Comparison of ENCODE assay signal across 21 cellular contexts in genomic region chr11:109818303-109818702, GRCh38.
A peak's percentile ranks its signal among the peaks of the same experiment; 100 is the strongest.
DNase-seq lines count a peak whose midpoint lies in the region; ATAC-seq, FAIRE-seq and TF ChIP-seq lines count a peak whose summit lies in the region.
"Had no signal": no experiment of that assay in that cellular context is flagged by ENCODE, and none has a peak within 500 bp of the region (broad histone marks: within the 10 kb centered on the region; RNA-seq: fewer than 3 reads in every experiment).

No MANE protein-coding gene starts in this region.

- H3K36me3 ChIP-seq in DND-41 (ENCODE audit: insufficient read depth, low read length) (no peaks in the 10 kb centered on the region), endothelial cell of umbilical vein (ENCODE audit: control insufficient read depth in 2 of 2, extremely low read depth in 1 of 2, insufficient read depth in 2 of 2, low read length in 2 of 2) (no peaks in the 10 kb centered on the region), upper lobe of right lung (no peaks in the 10 kb centered on the region)
- H3K36me3 ChIP-seq: esophagus squamous epithelium, SJCRH30 had no signal

- no peaks in the 10 kb centered on the region for H3K4me1 Mint-ChIP-seq in T-helper 1 cell treated with Interleukin-12 subunit alpha and Interleukin-12 subunit beta and Interleukin-4 antibody, amounts not matched to agents 30 μg/mL and 1 μg/mL, for 36 hours (ENCODE audit: low read depth)

- no peaks in the 10 kb centered on the region for H3K4me1 ChIP-seq in DND-41 (ENCODE audit: insufficient read depth, low read length)
- H3K4me1 ChIP-seq in endothelial cell of umbilical vein (ENCODE audit: control insufficient read depth, extremely low read depth, insufficient read depth, low read length), result no peaks in the 10 kb centered on the region
- no peaks in the 10 kb centered on the region for H3K4me1 ChIP-seq in upper lobe of right lung
- H3K4me1 ChIP-seq: esophagus squamous epithelium, psoas muscle, SJCRH30 had no signal

- dilution Hi-C loops in endothelial cell of umbilical vein (cut with MboI; ENCODE audit: extremely low pct_ligation_motif_present, low sequenced_read_pairs), result no loop called here

- H3K79me2 ChIP-seq in DND-41 (ENCODE audit: insufficient read depth, low read length) (no peaks in the 10 kb centered on the region), endothelial cell of umbilical vein (ENCODE audit: control insufficient read depth, insufficient read depth, low read length) (no peaks in the 10 kb centered on the region)

- intact Hi-C loops in endothelial cell of umbilical vein (cut with micrococcal nuclease) (no loop called here), upper lobe of right lung (cut with DNase I) (no loop called here)

- H3K27ac Mint-ChIP-seq in T-helper 1 cell treated with Interleukin-12 subunit alpha and Interleukin-12 subunit beta and Interleukin-4 antibody, amounts not matched to agents 30 μg/mL and 1 μg/mL, for 36 hours, result no peak overlapping the region
- H3K27ac Mint-ChIP-seq: nephron progenitor cell had no signal

- ATAC-seq in DND-41 (ENCODE audit: insufficient read depth, low read depth), result 0 out of 3 replicates have a peak, but pooled peaks have one; percentile 47
- ATAC-seq in HG03432 (IDR thresholded peaks at IDR 0.05; ENCODE audit: unreplicated experiment), result peak; percentile 62
- ATAC-seq in GM18907 (IDR thresholded peaks at IDR 0.05; ENCODE audit: unreplicated experiment), result no peak
- ATAC-seq in upper lobe of right lung, result no peak
- ATAC-seq: psoas muscle had no signal

- H3K4me3 Mint-ChIP-seq in T-helper 1 cell treated with Interleukin-12 subunit alpha and Interleukin-12 subunit beta and Interleukin-4 antibody, amounts not matched to agents 30 μg/mL and 1 μg/mL, for 36 hours, result peak overlapping the region; percentile 3
- H3K4me3 Mint-ChIP-seq: central memory CD8-positive, alpha-beta T cell; nephron progenitor cell had no signal

- H3K4me3 ChIP-seq in DND-41 (ENCODE audit: low read depth in 1 of 2, low read length in 2 of 2) (no peak overlapping the region), endothelial cell of umbilical vein (replicated peaks in 1 of 3; ENCODE audit: insufficient read depth in 1 of 3, low read depth in 1 of 3, low read length in 3 of 3) (no peak overlapping the region), upper lobe of right lung (no peak overlapping the region)
- H3K4me3 ChIP-seq: esophagus squamous epithelium, psoas muscle, SJCRH30 had no signal

- H3K27me3 Mint-ChIP-seq in T-helper 1 cell treated with Interleukin-12 subunit alpha and Interleukin-12 subunit beta and Interleukin-4 antibody, amounts not matched to agents 30 μg/mL and 1 μg/mL, for 36 hours (ENCODE audit: low read depth), result no peaks in the 10 kb centered on the region
- H3K27me3 Mint-ChIP-seq: central memory CD8-positive, alpha-beta T cell had no signal

- H3K9me3 ChIP-seq in DND-41 (ENCODE audit: insufficient read depth, low read length, severe bottlenecking) (no peaks in the 10 kb centered on the region), endothelial cell of umbilical vein (replicated peaks; ENCODE audit: control insufficient read depth, insufficient read depth, low read length) (no peaks in the 10 kb centered on the region), upper lobe of right lung (no peaks in the 10 kb centered on the region)
- H3K9me3 ChIP-seq: esophagus squamous epithelium, psoas muscle, SJCRH30 had no signal

- H3K9ac ChIP-seq in DND-41 (ENCODE audit: low read depth, low read length) (no peak overlapping the region), endothelial cell of umbilical vein (replicated peaks; ENCODE audit: extremely low read depth, insufficient read depth, low read length) (no peak overlapping the region)

- H3K4me2 ChIP-seq in DND-41 (ENCODE audit: insufficient read depth, low read length), result no peak overlapping the region
- no peak overlapping the region for H3K4me2 ChIP-seq in endothelial cell of umbilical vein (ENCODE audit: insufficient read depth, low read length)

- H2AFZ ChIP-seq in DND-41 (ENCODE audit: low read depth, low read length) (no peak overlapping the region), endothelial cell of umbilical vein (ENCODE audit: low read depth, low read length) (no peak overlapping the region)

- H3K27me3 ChIP-seq in DND-41 (ENCODE audit: insufficient read depth, low read length, poor library complexity) (no peaks in the 10 kb centered on the region), endothelial cell of umbilical vein (ENCODE audit: control insufficient read depth in 2 of 2, insufficient read depth in 2 of 2, low read length in 2 of 2) (no peaks in the 10 kb centered on the region), upper lobe of right lung (no peaks in the 10 kb centered on the region)
- H3K27me3 ChIP-seq: esophagus squamous epithelium, SJCRH30 had no signal

- no peak overlapping the region for H3K27ac ChIP-seq in DND-41 (ENCODE audit: low read length)
- no peak overlapping the region for H3K27ac ChIP-seq in endothelial cell of umbilical vein (ENCODE audit: insufficient read depth, low read depth, low read length)
- no peak overlapping the region for H3K27ac ChIP-seq in upper lobe of right lung
- H3K27ac ChIP-seq: esophagus squamous epithelium, HL-60, psoas muscle, SJCRH30 had no signal

- CTCF ChIA-PET in endothelial cell of umbilical vein (lab: Charles Lee), result no interaction called here

- no peaks in the 10 kb centered on the region for H3K9me3 Mint-ChIP-seq in T-helper 1 cell treated with Interleukin-12 subunit alpha and Interleukin-12 subunit beta and Interleukin-4 antibody, amounts not matched to agents 30 μg/mL and 1 μg/mL, for 36 hours
- H3K9me3 Mint-ChIP-seq: nephron progenitor cell had no signal

- TF ChIP-seq POLR2A in endothelial cell of umbilical vein (IDR thresholded peaks at IDR 0.05; ENCODE audit: low read depth, low read length), result no peak

- no peak for TF ChIP-seq CTCF in DND-41 (IDR thresholded peaks at IDR 0.05; ENCODE audit: borderline replicate concordance, extremely low read depth, low read length, poor library complexity, severe bottlenecking)
- no peak for TF ChIP-seq CTCF in endothelial cell of umbilical vein (IDR thresholded peaks at IDR 0.05; ENCODE audit: extremely low read depth in 1 of 2, insufficient read depth in 1 of 2, low read depth in 1 of 2, low read length in 2 of 2)
- TF ChIP-seq CTCF in upper lobe of right lung (IDR thresholded peaks at IDR 0.05), result no peak

- BruUV-seq in endothelial cell of umbilical vein (replicated peaks; lab: Mats Ljungman, UMichigan), result no TSS peak

- H3K9me1 ChIP-seq in endothelial cell of umbilical vein (replicated peaks; ENCODE audit: control insufficient read depth, extremely low read depth, insufficient read depth, low read length), result no peaks in the 10 kb centered on the region

- H3K36me3 Mint-ChIP-seq in T-helper 1 cell treated with Interleukin-12 subunit alpha and Interleukin-12 subunit beta and Interleukin-4 antibody, amounts not matched to agents 30 μg/mL and 1 μg/mL, for 36 hours (ENCODE audit: low read depth), result no peaks in the 10 kb centered on the region

- H4K20me1 ChIP-seq in DND-41 (ENCODE audit: insufficient read depth, low read length) (no peaks in the 10 kb centered on the region), endothelial cell of umbilical vein (replicated peaks; ENCODE audit: control insufficient read depth, extremely low read depth, insufficient read depth, low read length) (no peaks in the 10 kb centered on the region)

- no peak for DNase-seq in T-helper 1 cell
- DNase-seq in DND-41, result no peak
- DNase-seq in endothelial cell of umbilical vein (ENCODE audit: low read depth, low spot score), result no peak
- DNase-seq in HCEC 1CT, result no peak
- DNase-seq in upper lobe of right lung, result no peak
- DNase-seq: 8988T; activated CD8-positive, alpha-beta memory T cell treated with anti-CD3 and anti-CD28 coated beads, Interleukin-2, amount 50 U/mL, for 4 hours; activated effector memory CD4-positive, alpha-beta T cell treated with anti-CD3 and anti-CD28 coated beads, Interleukin-2, amount 50 U/mL, for 16 hours; aorta; esophagus squamous epithelium; NCI-H146; NCI-H82; nephron progenitor cell; psoas muscle; SJCRH30 had no signal

- FAIRE-seq in endothelial cell of umbilical vein (lab: Jason Lieb, UNC), result peak; percentile 15
- FAIRE-seq: H1 had no signal

- POLR2A ChIA-PET in endothelial cell of umbilical vein (lab: Charles Lee), result no interaction called here

TF ChIP-seq in endothelial cell of umbilical vein, 7 proteins besides CTCF, POLR2A, EP300 and RAD21:
- TF ChIP-seq FOS (IDR thresholded peaks at IDR 0.05; ENCODE audit: borderline replicate concordance, insufficient read depth, low read length) (no peak), JUN (IDR thresholded peaks at IDR 0.05; ENCODE audit: borderline replicate concordance, insufficient read depth, insufficient read length, low read depth) (no peak), GATA2 (IDR thresholded peaks at IDR 0.05; ENCODE audit: insufficient read depth, insufficient read length, low read depth, low read length) (no peak), MYC (IDR thresholded peaks at IDR 0.05; ENCODE audit: low read depth, low read length) (no peak)

Comparison
In these comparisons a context has a peak if more than half of its experiments do, and no peak if none do; other contexts are left out.
1. ATAC-seq: peak in DND-41 (single experiment) and HG03432 (single experiment); none in GM18907 (single experiment) and upper lobe of right lung (single experiment).